In the genomic region with DNA sequence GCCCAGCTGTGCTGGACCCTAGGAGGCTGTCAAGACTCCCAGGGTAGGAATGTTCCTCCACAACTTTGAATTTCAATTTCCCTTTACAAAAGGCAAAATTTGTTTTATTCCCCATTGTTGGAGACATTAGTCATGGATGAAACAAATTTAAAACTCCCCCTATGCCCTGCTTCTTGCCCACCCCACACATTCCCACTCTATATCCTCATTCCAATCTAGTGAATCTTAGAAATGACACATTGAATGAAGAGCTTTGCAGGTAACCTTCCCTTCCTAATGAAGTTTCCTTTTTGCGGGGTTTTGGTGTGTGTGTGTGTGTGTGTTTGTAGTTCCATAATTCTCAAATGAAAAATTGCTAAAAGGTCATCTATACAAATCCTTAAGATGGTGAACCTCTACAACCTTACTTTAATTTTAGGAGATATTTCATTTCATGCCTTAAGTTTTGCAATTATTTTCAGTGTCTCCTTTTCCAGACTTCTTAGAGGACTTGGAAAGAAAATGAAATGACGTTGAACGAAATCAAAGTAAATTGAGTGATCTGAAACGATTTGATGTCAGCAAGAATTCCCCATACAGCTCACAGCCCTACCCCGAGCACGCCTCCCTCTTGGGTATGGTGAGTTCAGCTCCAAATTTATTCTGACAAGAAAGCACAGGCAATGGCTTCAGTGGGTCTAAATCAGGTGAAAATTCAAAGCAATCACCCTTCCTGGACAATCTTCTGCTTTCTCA, we compare ENCODE assay signal across 8 cellular contexts.
DNase-seq lines count a peak whose midpoint lies in the region; ATAC-seq and TF ChIP-seq lines count a peak whose summit lies in the region.

No MANE protein-coding gene starts in this region.

- peaks cover 0 to 2% (median 0%) of the 10 kb centered on the region in 5 donors for H3K27me3 Mint-ChIP-seq in naive thymus-derived CD8-positive, alpha-beta T cell

- H3K27ac Mint-ChIP-seq in naive thymus-derived CD8-positive, alpha-beta T cell = peak overlapping the region in 8 of 10 donors; percentile 79 to 99 (median 96)

- DNase-seq in BJ (ENCODE audit: low read depth) (no peak), MG63 (no peak), colonic mucosa (no peak), amniotic stem cell (lab: John Stamatoyannopoulos, UW) (no peak), Ammon's horn (ENCODE audit: low spot score) (no peak)
- DNase-seq in naive thymus-derived CD8-positive, alpha-beta T cell = no peak

- H3K36me3 ChIP-seq in BJ (ENCODE audit: control insufficient read depth, insufficient read depth, low read length) (no peaks in the 10 kb centered on the region), MG63 (no peaks in the 10 kb centered on the region), colonic mucosa (no peaks in the 10 kb centered on the region)

- H3K4me3 Mint-ChIP-seq in naive thymus-derived CD8-positive, alpha-beta T cell = peak overlapping the region; percentile 82 to 92 (median 87)

- no peak for ATAC-seq in naive thymus-derived CD8-positive, alpha-beta T cell
- no peak for ATAC-seq in GM21381 (IDR thresholded peaks at IDR 0.05; ENCODE audit: unreplicated experiment)
- ATAC-seq in GM21717 (IDR thresholded peaks at IDR 0.05; ENCODE audit: unreplicated experiment) = no peak

- no peaks in the 10 kb centered on the region for H3K27me3 ChIP-seq in BJ (ENCODE audit: control insufficient read depth, insufficient read depth, low read length)
- H3K27me3 ChIP-seq in MG63 = no peaks in the 10 kb centered on the region
- H3K27me3 ChIP-seq in colonic mucosa = no peaks in the 10 kb centered on the region

- no peaks in the 10 kb centered on the region for H3K9me3 Mint-ChIP-seq in naive thymus-derived CD8-positive, alpha-beta T cell

- H3K4me3 ChIP-seq in BJ (ENCODE audit: low read depth, low read length) = peak overlapping the region; percentile 54
- peak overlapping the region; percentile 61 for H3K4me3 ChIP-seq in MG63
- no peak overlapping the region for H3K4me3 ChIP-seq in colonic mucosa

- peaks cover 8% of the 10 kb centered on the region for H3K4me1 ChIP-seq in colonic mucosa

- peak overlapping the region; percentile 88 to 95 for H3K9ac ChIP-seq in colonic mucosa (ENCODE audit: low read depth in 2 of 2, low read length in 2 of 2)

- TF ChIP-seq CTCF in BJ (IDR thresholded peaks at IDR 0.05; ENCODE audit: insufficient read depth, low read depth, low read length) (no peak), colonic mucosa (IDR thresholded peaks at IDR 0.05) (no peak)

- intact Hi-C loops in colonic mucosa (cut with DNase I) = loop anchor here (2.0 to 10.0 kb wide), 3 partner anchors 43 to 943 kb away; no protein-coding TSS in a partner anchor

- H3K27ac ChIP-seq in colonic mucosa = peak overlapping the region; percentile 100

- H3K36me3 Mint-ChIP-seq in naive thymus-derived CD8-positive, alpha-beta T cell = no peaks in the 10 kb centered on the region

- H3K4me1 Mint-ChIP-seq in naive thymus-derived CD8-positive, alpha-beta T cell = peaks cover 18 to 32% (median 20%) of the 10 kb centered on the region in 4 donors

- POLR2A ChIA-PET in BJ (lab: Charles Lee) = interaction anchor here (0.7 kb wide), 1 partner anchor 548 kb away, joined by 6 read pairs; no protein-coding TSS in a partner anchor
- POLR2A ChIA-PET in naive thymus-derived CD8-positive, alpha-beta T cell (lab: Charles Lee) = interaction anchor here (0.5 to 4.5 kb wide), 7 partner anchors 13 to 533 kb away, joined by 3 to 67 read pairs (median 15); a partner anchor contains a TSS

- CTCF ChIA-PET in BJ (lab: Yijun Ruan, JAX) = interaction anchor here (1.1 to 10.4 kb wide), 6 partner anchors 10 to 935 kb away, joined by 3 to 140 read pairs (median 7); a partner anchor contains a TSS

- H3K9me3 ChIP-seq in MG63 (no peaks in the 10 kb centered on the region), colonic mucosa (no peaks in the 10 kb centered on the region)
